In the genomic region with DNA sequence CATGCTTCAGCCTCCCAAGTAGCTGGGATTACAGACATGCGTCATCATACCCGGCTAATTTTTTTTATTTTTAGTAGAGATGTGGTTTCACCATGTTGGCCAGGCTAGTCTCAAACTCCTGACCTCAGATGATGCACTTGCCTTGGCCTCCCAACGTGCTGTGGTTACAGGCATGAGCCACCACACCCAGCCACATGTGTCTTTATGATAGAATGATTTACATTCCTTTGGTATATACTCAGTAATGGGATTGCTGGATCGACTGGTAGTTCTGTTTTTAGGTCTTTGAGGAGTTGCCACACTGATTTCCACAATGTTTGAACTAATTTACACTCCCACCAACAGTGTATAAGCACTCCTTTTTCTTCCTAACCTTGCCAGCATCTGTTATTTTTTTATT, we compare ENCODE assay signal across 15 cellular contexts.
DNase-seq lines count a peak whose midpoint lies in the region; FAIRE-seq and TF ChIP-seq lines count a peak whose summit lies in the region.
"Had no signal": no experiment of that assay in that cellular context is flagged by ENCODE, and none has a peak within 500 bp of the region (broad histone marks: within the 10 kb centered on the region; RNA-seq: fewer than 3 reads in every experiment).

No MANE protein-coding gene starts in this region.

- 92% methylated on average over 4 of the region's 4 CpGs for WGBS in hepatocyte (ENCODE audit: low lambda C conversion rate, missing lambda C conversion rate)

- H4K20me1 ChIP-seq in keratinocyte (ENCODE audit: control insufficient read depth, extremely low read depth, insufficient read depth, low read length), result no peaks in the 10 kb centered on the region
- no peaks in the 10 kb centered on the region for H4K20me1 ChIP-seq in hepatocyte (ENCODE audit: insufficient read depth, poor library complexity, severe bottlenecking)

- H3K9me3 ChIP-seq in keratinocyte (ENCODE audit: control insufficient read depth, low read depth, low read length), result no peaks in the 10 kb centered on the region
- H3K9me3 ChIP-seq in hepatocyte (ENCODE audit: low read depth), result no peaks in the 10 kb centered on the region
- H3K9me3 ChIP-seq: upper lobe of left lung had no signal

- H3K4me1 Mint-ChIP-seq in mesothelial cell of epicardium, result no peaks in the 10 kb centered on the region
- H3K4me1 Mint-ChIP-seq: activated naive CD8-positive, alpha-beta T cell treated with anti-CD3 and anti-CD28 coated beads, Interleukin-2, amount 10 ng/mL, durations not matched to agents 7 days and 5 days had no signal

- no peaks in the 10 kb centered on the region for H3K9me1 ChIP-seq in keratinocyte (ENCODE audit: control insufficient read depth, extremely low read depth, insufficient read depth, low read length)

- no peaks in the 10 kb centered on the region for H3K27me3 Mint-ChIP-seq in mesothelial cell of epicardium (ENCODE audit: low read depth)
- H3K27me3 Mint-ChIP-seq: activated naive CD8-positive, alpha-beta T cell treated with anti-CD3 and anti-CD28 coated beads, Interleukin-2, amount 10 ng/mL, durations not matched to agents 7 days and 5 days had no signal

- H3K9ac ChIP-seq in keratinocyte (ENCODE audit: control insufficient read depth, extremely low read depth, insufficient read depth, low read length), result no peak overlapping the region

- no peaks in the 10 kb centered on the region for H3K9me2 ChIP-seq in hepatocyte (replicated peaks; ENCODE audit: insufficient read depth)

- DNase-seq in BJ (ENCODE audit: low read depth) (peak; percentile 94), LoVo (ENCODE audit: low spot score) (peak; percentile 18), astrocyte of the spinal cord (ENCODE audit: low read depth, low spot score) (peak; percentile 97), keratinocyte (ENCODE audit: low read depth, low spot score) (peak; percentile 25), mesothelial cell of epicardium (ENCODE audit: low spot score in 2 of 2, unreplicated experiment in 2 of 2) (no peak), NAMALWA (ENCODE audit: low spot score) (no peak), NCI-H2107 treated with DMSO at 0.1 percent for 48 hours (lab: John Stamatoyannopoulos, UW; ENCODE audit: unreplicated experiment) (no peak), hepatocyte (ENCODE audit: low spot score) (no peak)
- DNase-seq: activated naive CD8-positive, alpha-beta T cell treated with anti-CD3 and anti-CD28 coated beads, Interleukin-2, amount 10 ng/mL, durations not matched to agents 7 days and 5 days; AML-193; dermis blood vessel endothelial cell; DMS153; islet precursor cell; stimulated activated CD4-positive, alpha-beta T cell treated with anti-CD3 and anti-CD28 coated beads, Interleukin-2, amount 100 ng/mL, for 48 hours; upper lobe of left lung had no signal

- POLR2A ChIA-PET in BJ (lab: Charles Lee), result interaction anchor here (0.6 kb wide), 2 partner anchors 838 to 956 kb away, joined by 3 to 5 read pairs; no protein-coding TSS in a partner anchor

- no peak overlapping the region for H2AFZ ChIP-seq in keratinocyte (ENCODE audit: control insufficient read depth, low read length)
- H2AFZ ChIP-seq in hepatocyte, result no peak overlapping the region

- H3K4me2 ChIP-seq in keratinocyte (ENCODE audit: control insufficient read depth, extremely low read depth, insufficient read depth, low read depth, low read length), result no peak overlapping the region
- H3K4me2 ChIP-seq in hepatocyte, result no peak overlapping the region

- TF ChIP-seq CTCF in BJ (IDR thresholded peaks at IDR 0.05; ENCODE audit: insufficient read depth, low read depth, low read length) (no peak), astrocyte of the spinal cord (IDR thresholded peaks at IDR 0.05; ENCODE audit: low read depth, low read length) (no peak), keratinocyte (optimal IDR thresholded peaks at IDR 0.05 in 1 of 3, IDR thresholded peaks at IDR 0.05 in 1 of 3, conservative IDR thresholded peaks at IDR 0.05 in 1 of 3; ENCODE audit: extremely low read depth in 1 of 3, insufficient read depth in 2 of 3, low read length in 3 of 3) (no peak), mesothelial cell of epicardium (IDR thresholded peaks at IDR 0.05; ENCODE audit: unreplicated experiment) (no peak), hepatocyte (IDR thresholded peaks at IDR 0.05; ENCODE audit: poor library complexity) (no peak)

- in situ Hi-C loops in astrocyte of the spinal cord (cut with HindIII; ENCODE audit: low sequenced_read_pairs), result no loop called here

- H3K79me2 ChIP-seq in keratinocyte (ENCODE audit: control insufficient read depth, insufficient read depth, low read length) (no peaks in the 10 kb centered on the region), hepatocyte (no peaks in the 10 kb centered on the region)

- H3K36me3 Mint-ChIP-seq in mesothelial cell of epicardium, result peaks cover 8% of the 10 kb centered on the region

- no peak overlapping the region for H3K27ac ChIP-seq in keratinocyte (ENCODE audit: control insufficient read depth, insufficient read depth, low read length)
- no peak overlapping the region for H3K27ac ChIP-seq in hepatocyte
- H3K27ac ChIP-seq: upper lobe of left lung had no signal

- no peak overlapping the region for H3K4me3 Mint-ChIP-seq in mesothelial cell of epicardium
- H3K4me3 Mint-ChIP-seq: activated naive CD8-positive, alpha-beta T cell treated with anti-CD3 and anti-CD28 coated beads, Interleukin-2, amount 10 ng/mL, durations not matched to agents 7 days and 5 days had no signal

- H3K4me1 ChIP-seq in keratinocyte (ENCODE audit: control insufficient read depth, extremely low read depth, insufficient read depth, low read length) (no peaks in the 10 kb centered on the region), hepatocyte (ENCODE audit: insufficient read depth) (no peaks in the 10 kb centered on the region)
- H3K4me1 ChIP-seq: upper lobe of left lung had no signal

- H3K9me3 Mint-ChIP-seq in mesothelial cell of epicardium, result peaks cover 42% of the 10 kb centered on the region

- no peak overlapping the region for H3K4me3 ChIP-seq in BJ (ENCODE audit: low read depth, low read length)
- no peak overlapping the region for H3K4me3 ChIP-seq in astrocyte of the spinal cord (ENCODE audit: low read depth, low read length)
- no peak overlapping the region for H3K4me3 ChIP-seq in keratinocyte (ENCODE audit: control insufficient read depth in 2 of 3, extremely low read depth in 1 of 3, insufficient read depth in 2 of 3, low read depth in 1 of 3, low read length in 3 of 3)
- no peak overlapping the region for H3K4me3 ChIP-seq in hepatocyte
- H3K4me3 ChIP-seq: upper lobe of left lung had no signal

- H3K36me3 ChIP-seq in BJ (ENCODE audit: control insufficient read depth, insufficient read depth, low read length), result no peaks in the 10 kb centered on the region
- H3K36me3 ChIP-seq in keratinocyte (ENCODE audit: control insufficient read depth in 2 of 2, extremely low read depth in 1 of 2, insufficient read depth in 2 of 2, low read length in 2 of 2), result no peaks in the 10 kb centered on the region
- no peaks in the 10 kb centered on the region for H3K36me3 ChIP-seq in hepatocyte (replicated peaks; ENCODE audit: insufficient read depth, low read depth)
- H3K36me3 ChIP-seq: upper lobe of left lung had no signal

- no peak overlapping the region for H3K27ac Mint-ChIP-seq in mesothelial cell of epicardium
- H3K27ac Mint-ChIP-seq: activated naive CD8-positive, alpha-beta T cell treated with anti-CD3 and anti-CD28 coated beads, Interleukin-2, amount 10 ng/mL, durations not matched to agents 7 days and 5 days had no signal

- no peaks in the 10 kb centered on the region for H3K27me3 ChIP-seq in BJ (ENCODE audit: control insufficient read depth, insufficient read depth, low read length)
- H3K27me3 ChIP-seq in keratinocyte (ENCODE audit: control insufficient read depth, extremely low read depth, insufficient read depth, low read length), result no peaks in the 10 kb centered on the region
- H3K27me3 ChIP-seq in hepatocyte, result no peaks in the 10 kb centered on the region
- H3K27me3 ChIP-seq: upper lobe of left lung had no signal

- CTCF ChIA-PET in BJ (lab: Yijun Ruan, JAX), result interaction anchor here (0.7 kb wide), 1 partner anchor 685 kb away, joined by 3 read pairs; no protein-coding TSS in a partner anchor

- dilution Hi-C loops in keratinocyte (cut with MboI; ENCODE audit: extremely low pct_ligation_motif_present, low sequenced_read_pairs), result no loop called here

- no peak for FAIRE-seq in keratinocyte (lab: Jason Lieb, UNC)

Comparison
In these comparisons a context has a peak if more than half of its experiments do, and no peak if none do; other contexts are left out.
1. DNase-seq: peak in BJ (single experiment), LoVo (single experiment), astrocyte of the spinal cord (single experiment) and keratinocyte (single experiment); none in mesothelial cell of epicardium (0 of 2), NAMALWA (single experiment), NCI-H2107 treated with DMSO at 0.1 percent for 48 hours (single experiment) and hepatocyte (single experiment).